ENCODE assay signal across 16 cellular contexts in genomic region chr17:66654341-66654740, GRCh38.
DNase-seq lines count a peak whose midpoint lies in the region; ATAC-seq and TF ChIP-seq lines count a peak whose summit lies in the region.
"Had no signal": no experiment of that assay in that cellular context is flagged by ENCODE, and none has a peak within 500 bp of the region (broad histone marks: within the 10 kb centered on the region; RNA-seq: fewer than 3 reads in every experiment).

No MANE protein-coding gene starts in this region.

- peaks cover 39% of the 10 kb centered on the region for H3K4me1 ChIP-seq in skeletal muscle satellite cell (ENCODE audit: control insufficient read depth, insufficient read depth, low read length)
- H3K4me1 ChIP-seq: tibial artery had no signal

- H3K9me3 Mint-ChIP-seq in activated naive CD4-positive, alpha-beta T cell treated with anti-CD3 and anti-CD28 coated beads, Interleukin-2, amount 50 U/mL, for 72 hours: peaks cover 0 to 29% of the 10 kb centered on the region in 2 donors
- peaks cover 6% of the 10 kb centered on the region for H3K9me3 Mint-ChIP-seq in activated naive CD4-positive, alpha-beta T cell treated with anti-CD3 and anti-CD28 coated beads, Interleukin-2, amount 10 ng/mL, durations not matched to agents 7 days and 5 days
- H3K9me3 Mint-ChIP-seq: activated B cell treated with CpG ODN at 0.5 μM for 24 hours had no signal

- H3K4me3 ChIP-seq in brain microvascular endothelial cell (ENCODE audit: low read depth, low read length) (no peak overlapping the region), skeletal muscle satellite cell (ENCODE audit: low read length) (no peak overlapping the region)
- H3K4me3 ChIP-seq: tibial artery had no signal

- no peak overlapping the region for H3K4me3 Mint-ChIP-seq in activated naive CD4-positive, alpha-beta T cell treated with anti-CD3 and anti-CD28 coated beads, Interleukin-2, amount 10 ng/mL, durations not matched to agents 7 days and 5 days
- H3K4me3 Mint-ChIP-seq: activated B cell treated with CpG ODN at 0.5 μM for 24 hours; dendritic cell treated with granulocyte-macrophage colony-stimulating factor and Interleukin-4, amounts not matched to agents 40 ng/mL and 50 ng/mL, for 4 days had no signal

- H3K4me1 Mint-ChIP-seq in activated naive CD4-positive, alpha-beta T cell treated with anti-CD3 and anti-CD28 coated beads, Interleukin-2, amount 10 ng/mL, durations not matched to agents 7 days and 5 days: peaks cover 19% of the 10 kb centered on the region
- H3K4me1 Mint-ChIP-seq: activated B cell treated with CpG ODN at 0.5 μM for 24 hours had no signal

- no peaks in the 10 kb centered on the region for H3K36me3 ChIP-seq in brain microvascular endothelial cell (replicated peaks)
- H3K36me3 ChIP-seq in skeletal muscle satellite cell (ENCODE audit: insufficient read depth, low read length): peaks cover 7% of the 10 kb centered on the region
- H3K36me3 ChIP-seq: neutrophil, tibial artery had no signal

- no peaks in the 10 kb centered on the region for H3K27me3 ChIP-seq in brain microvascular endothelial cell (replicated peaks)
- H3K27me3 ChIP-seq in skeletal muscle satellite cell (ENCODE audit: control insufficient read depth, insufficient read depth, low read length): no peaks in the 10 kb centered on the region
- H3K27me3 ChIP-seq: neutrophil, tibial artery had no signal

- peaks cover 64 to 89% of the 10 kb centered on the region in 2 donors for H3K36me3 Mint-ChIP-seq in activated naive CD4-positive, alpha-beta T cell treated with anti-CD3 and anti-CD28 coated beads, Interleukin-2, amount 50 U/mL, for 72 hours
- H3K36me3 Mint-ChIP-seq in activated naive CD4-positive, alpha-beta T cell treated with anti-CD3 and anti-CD28 coated beads, Interleukin-2, amount 10 ng/mL, durations not matched to agents 7 days and 5 days: peaks cover 80% of the 10 kb centered on the region

- H3K4me2 ChIP-seq in skeletal muscle satellite cell (ENCODE audit: low read length): peak overlapping the region; percentile 50

- no peak for DNase-seq in activated naive CD4-positive, alpha-beta T cell treated with anti-CD3 and anti-CD28 coated beads, Interleukin-2, amount 50 U/mL, for 72 hours (ENCODE audit: low spot score in 2 of 2)
- no peak for DNase-seq in activated naive CD4-positive, alpha-beta T cell treated with anti-CD3 and anti-CD28 coated beads, Interleukin-2, amount 10 ng/mL, durations not matched to agents 7 days and 5 days
- DNase-seq in brain microvascular endothelial cell: peak; percentile 39
- peak; percentile 80 for DNase-seq in foreskin melanocyte
- DNase-seq in GM19240 (ENCODE audit: insufficient read length, low spot score): no peak
- DNase-seq in T1000 (lab: John Stamatoyannopoulos, UW): no peak
- DNase-seq: activated B cell treated with CpG ODN at 0.5 μM for 24 hours, left colon, NCI-H1105 treated with DMSO at 0.1 percent for 48 hours, OCI-M1, SW 1271, tibial artery had no signal

- no peak overlapping the region for H3K27ac ChIP-seq in brain microvascular endothelial cell
- H3K27ac ChIP-seq: neutrophil, tibial artery had no signal

- no peak for TF ChIP-seq CTCF in brain microvascular endothelial cell (IDR thresholded peaks at IDR 0.05; ENCODE audit: low read depth, low read length, missing control alignments)

- H3K27me3 Mint-ChIP-seq in activated naive CD4-positive, alpha-beta T cell treated with anti-CD3 and anti-CD28 coated beads, Interleukin-2, amount 10 ng/mL, durations not matched to agents 7 days and 5 days: no peaks in the 10 kb centered on the region
- H3K27me3 Mint-ChIP-seq: activated B cell treated with CpG ODN at 0.5 μM for 24 hours; dendritic cell treated with granulocyte-macrophage colony-stimulating factor and Interleukin-4, amounts not matched to agents 40 ng/mL and 50 ng/mL, for 4 days had no signal

- CTCF ChIA-PET in activated naive CD4-positive, alpha-beta T cell treated with anti-CD3 and anti-CD28 coated beads, Interleukin-2, amount 10 ng/mL, durations not matched to agents 7 days and 5 days (lab: Charles Lee): no interaction called here

- ATAC-seq in activated naive CD4-positive, alpha-beta T cell treated with anti-CD3 and anti-CD28 coated beads, Interleukin-2, amount 50 U/mL, for 72 hours: no peak
- no peak for ATAC-seq in HG02642 (IDR thresholded peaks at IDR 0.05; ENCODE audit: poor library complexity, unreplicated experiment)
- ATAC-seq: left colon had no signal

- in situ Hi-C loops in brain microvascular endothelial cell (cut with HindIII; ENCODE audit: low pct_ligation_motif_present, low sequenced_read_pairs): no loop called here

- H3K9ac ChIP-seq in skeletal muscle satellite cell (ENCODE audit: low read depth, low read length): no peak overlapping the region

- no peaks in the 10 kb centered on the region for H3K9me3 ChIP-seq in skeletal muscle satellite cell (replicated peaks; ENCODE audit: low read length)
- H3K9me3 ChIP-seq: neutrophil, tibial artery had no signal

- peak overlapping the region; percentile 56 to 84 for H3K27ac Mint-ChIP-seq in activated naive CD4-positive, alpha-beta T cell treated with anti-CD3 and anti-CD28 coated beads, Interleukin-2, amount 50 U/mL, for 72 hours
- no peak overlapping the region for H3K27ac Mint-ChIP-seq in activated naive CD4-positive, alpha-beta T cell treated with anti-CD3 and anti-CD28 coated beads, Interleukin-2, amount 10 ng/mL, durations not matched to agents 7 days and 5 days
- H3K27ac Mint-ChIP-seq: activated B cell treated with CpG ODN at 0.5 μM for 24 hours; dendritic cell treated with granulocyte-macrophage colony-stimulating factor and Interleukin-4, amounts not matched to agents 40 ng/mL and 50 ng/mL, for 4 days had no signal

Comparison
In these comparisons a context has a peak if more than half of its experiments do, and no peak if none do; other contexts are left out.
1. DNase-seq: peak in brain microvascular endothelial cell (single experiment) and foreskin melanocyte (single experiment); none in activated naive CD4-positive, alpha-beta T cell treated with anti-CD3 and anti-CD28 coated beads, Interleukin-2, amount 50 U/mL, for 72 hours (0 of 2), activated naive CD4-positive, alpha-beta T cell treated with anti-CD3 and anti-CD28 coated beads, Interleukin-2, amount 10 ng/mL, durations not matched to agents 7 days and 5 days (single experiment), GM19240 (single experiment) and T1000 (single experiment).